11 cellular contexts compared by ENCODE assay signal in genomic region chr2:46363535-46364170, GRCh38.
DNase-seq lines count a peak whose midpoint lies in the region; ATAC-seq and TF ChIP-seq lines count a peak whose summit lies in the region.
"Had no signal": no experiment of that assay in that cellular context is flagged by ENCODE, and none has a peak within 500 bp of the region (broad histone marks: within the 10 kb centered on the region; RNA-seq: fewer than 3 reads in every experiment).

No MANE protein-coding gene starts in this region.

- H3K9me3 ChIP-seq in breast epithelium: no peaks in the 10 kb centered on the region
- no peaks in the 10 kb centered on the region for H3K9me3 ChIP-seq in upper lobe of right lung
- no peaks in the 10 kb centered on the region for H3K9me3 ChIP-seq in WERI-Rb-1 (ENCODE audit: severe bottlenecking)

- peaks cover 9% of the 10 kb centered on the region for H3K4me1 Mint-ChIP-seq in MCF 10A (ENCODE audit: insufficient read depth, unreplicated experiment)
- H3K4me1 Mint-ChIP-seq in T-helper 1 cell treated with Interleukin-12 subunit alpha and Interleukin-12 subunit beta and Interleukin-4 antibody, amounts not matched to agents 30 μg/mL and 1 μg/mL, for 36 hours (ENCODE audit: low read depth): peaks cover 34% of the 10 kb centered on the region
- H3K4me1 Mint-ChIP-seq: brain had no signal

- no peak overlapping the region for H3K4me3 ChIP-seq in breast epithelium
- H3K4me3 ChIP-seq in fibroblast of villous mesenchyme (ENCODE audit: low read depth, low read length): no peak overlapping the region
- no peak overlapping the region for H3K4me3 ChIP-seq in upper lobe of right lung
- no peak overlapping the region for H3K4me3 ChIP-seq in WERI-Rb-1 (ENCODE audit: low read depth, low read length)

- H3K27me3 ChIP-seq in breast epithelium: no peaks in the 10 kb centered on the region
- H3K27me3 ChIP-seq in upper lobe of right lung: no peaks in the 10 kb centered on the region
- no peaks in the 10 kb centered on the region for H3K27me3 ChIP-seq in WERI-Rb-1 (ENCODE audit: insufficient read depth, low read depth, severe bottlenecking)

- no peaks in the 10 kb centered on the region for H3K9me3 Mint-ChIP-seq in MCF 10A (ENCODE audit: unreplicated experiment)
- peaks cover under 1% of the 10 kb centered on the region for H3K9me3 Mint-ChIP-seq in T-helper 1 cell treated with Interleukin-12 subunit alpha and Interleukin-12 subunit beta and Interleukin-4 antibody, amounts not matched to agents 30 μg/mL and 1 μg/mL, for 36 hours

- peaks cover 73% of the 10 kb centered on the region for H3K36me3 Mint-ChIP-seq in MCF 10A (ENCODE audit: insufficient read depth, unreplicated experiment)
- H3K36me3 Mint-ChIP-seq in T-helper 1 cell treated with Interleukin-12 subunit alpha and Interleukin-12 subunit beta and Interleukin-4 antibody, amounts not matched to agents 30 μg/mL and 1 μg/mL, for 36 hours (ENCODE audit: low read depth): peaks cover 11% of the 10 kb centered on the region
- H3K36me3 Mint-ChIP-seq: brain had no signal

- no peak overlapping the region for H3K4me3 Mint-ChIP-seq in MCF 10A (ENCODE audit: unreplicated experiment)
- peak overlapping the region; percentile 31 for H3K4me3 Mint-ChIP-seq in T-helper 1 cell treated with Interleukin-12 subunit alpha and Interleukin-12 subunit beta and Interleukin-4 antibody, amounts not matched to agents 30 μg/mL and 1 μg/mL, for 36 hours
- H3K4me3 Mint-ChIP-seq: brain, nephron had no signal

- TF ChIP-seq CTCF in MCF 10A (IDR thresholded peaks at IDR 0.05; ENCODE audit: unreplicated experiment) (no peak), breast epithelium (IDR thresholded peaks at IDR 0.05) (no peak), fibroblast of villous mesenchyme (IDR thresholded peaks at IDR 0.05; ENCODE audit: insufficient read depth, low read depth, low read length) (no peak), upper lobe of right lung (IDR thresholded peaks at IDR 0.05) (no peak), WERI-Rb-1 (IDR thresholded peaks at IDR 0.05; ENCODE audit: low read depth, low read length) (no peak)

- no peak for TF ChIP-seq POLR2A in breast epithelium (IDR thresholded peaks at IDR 0.05)

- intact Hi-C loops in MCF 10A (cut with micrococcal nuclease) (loop anchor here (2.0 kb wide), 1 partner anchor 29 kb away; no protein-coding TSS in a partner anchor), breast epithelium (cut with DNase I; ENCODE audit: low total_unique reads) (no loop called here), upper lobe of right lung (cut with DNase I) (loop anchor here (10.0 kb wide), 1 partner anchor 359 kb away; no protein-coding TSS in a partner anchor)

- POLR2A ChIA-PET in MCF 10A (lab: Yijun Ruan, JAX): interaction anchor here (0.6 to 1.4 kb wide), 4 partner anchors 10 to 66 kb away, joined by 3 to 5 read pairs (median 4); no protein-coding TSS in a partner anchor

- ATAC-seq in upper lobe of right lung (peak; percentile 49), GM18520 (IDR thresholded peaks at IDR 0.05; ENCODE audit: unreplicated experiment) (no peak), HG02852 (IDR thresholded peaks at IDR 0.05; ENCODE audit: unreplicated experiment) (no peak)

- H3K4me1 ChIP-seq in breast epithelium: no peaks in the 10 kb centered on the region
- H3K4me1 ChIP-seq in upper lobe of right lung: peaks cover 54% of the 10 kb centered on the region

- no peak overlapping the region for H3K27ac ChIP-seq in breast epithelium
- no peak overlapping the region for H3K27ac ChIP-seq in upper lobe of right lung
- H3K27ac ChIP-seq in WERI-Rb-1: no peak overlapping the region

- DNase-seq in MCF 10A (ENCODE audit: unreplicated experiment) (peak; percentile 30), breast epithelium (ENCODE audit: low spot score in 2 of 2) (no peak), fibroblast of villous mesenchyme (ENCODE audit: low read depth) (peak; percentile 75), upper lobe of right lung (no peak), WERI-Rb-1 (no peak)
- DNase-seq: NCI-H526 treated with DMSO at 0.1 percent for 48 hours had no signal

- no peaks in the 10 kb centered on the region for H3K27me3 Mint-ChIP-seq in MCF 10A (ENCODE audit: insufficient read depth, unreplicated experiment)
- peaks cover 6% of the 10 kb centered on the region for H3K27me3 Mint-ChIP-seq in T-helper 1 cell treated with Interleukin-12 subunit alpha and Interleukin-12 subunit beta and Interleukin-4 antibody, amounts not matched to agents 30 μg/mL and 1 μg/mL, for 36 hours (ENCODE audit: low read depth)

- CTCF ChIA-PET in MCF 10A (lab: Yijun Ruan, JAX): interaction anchor here (0.6 to 3.0 kb wide), 20 partner anchors 8 to 370 kb away, joined by 3 to 13 read pairs (median 3); partner anchors contain the start of gene EPAS1

- H3K36me3 ChIP-seq in breast epithelium (no peaks in the 10 kb centered on the region), upper lobe of right lung (peaks cover 91% of the 10 kb centered on the region), WERI-Rb-1 (no peaks in the 10 kb centered on the region)

- H3K27ac Mint-ChIP-seq in MCF 10A (ENCODE audit: low read depth, unreplicated experiment): peak overlapping the region; percentile 55
- peak overlapping the region; percentile 26 for H3K27ac Mint-ChIP-seq in T-helper 1 cell treated with Interleukin-12 subunit alpha and Interleukin-12 subunit beta and Interleukin-4 antibody, amounts not matched to agents 30 μg/mL and 1 μg/mL, for 36 hours
- H3K27ac Mint-ChIP-seq: nephron had no signal

- BruUV-seq in MCF 10A (replicated peaks; lab: Mats Ljungman, UMichigan): no TSS peak

Comparison
In these comparisons a context has a peak if more than half of its experiments do, and no peak if none do; other contexts are left out.
1. DNase-seq: peak in MCF 10A (single experiment) and fibroblast of villous mesenchyme (single experiment); none in breast epithelium (0 of 2), upper lobe of right lung (single experiment) and WERI-Rb-1 (single experiment).